Comparison of ENCODE assay signal across 3 cellular contexts in genomic region chr5:130037905-130038304, GRCh38.
"Had no signal": no experiment of that assay in that cellular context is flagged by ENCODE, and none has a peak within 500 bp of the region (broad histone marks: within the 10 kb centered on the region; RNA-seq: fewer than 3 reads in every experiment).

No MANE protein-coding gene starts in this region.

- H3K4me3 ChIP-seq: GM12878 had no signal

- DNase-seq: GDM1, GF-D8 had no signal

- ATAC-seq: GM12878 had no signal
